ENCODE assay signal across 14 cellular contexts in genomic region chr16:69108069-69108904, GRCh38. TPM values are rescaled to one million over a fixed set of nuclear protein-coding genes. Genes with fewer than 3 reads are reported as not detected.
DNase-seq lines count a peak whose midpoint lies in the region; ATAC-seq and TF ChIP-seq lines count a peak whose summit lies in the region.
"Had no signal": no experiment of that assay in that cellular context is flagged by ENCODE, and none has a peak within 500 bp of the region (broad histone marks: within the 10 kb centered on the region; RNA-seq: fewer than 3 reads in every experiment).

No MANE protein-coding gene starts in this region.

- H2BK120ac ChIP-seq in IMR-90 (ENCODE audit: low read depth, low read length), result no peak overlapping the region

- no peak overlapping the region for H2BK15ac ChIP-seq in IMR-90 (ENCODE audit: low read depth, low read length)

- no peak overlapping the region for H3K18ac ChIP-seq in IMR-90 (ENCODE audit: low read depth, low read length)

- TF ChIP-seq CTCF in IMR-90 (conservative IDR thresholded peaks at IDR 0.05; ENCODE audit: low read depth, low read length) (no peak), epithelial cell of proximal tubule (conservative IDR thresholded peaks at IDR 0.05; ENCODE audit: low read depth, low read length) (no peak)

- POLR2A ChIA-PET in CD4-positive, alpha-beta memory T cell (lab: Charles Lee; ENCODE audit: partially characterized antibody), result interaction anchor here (0.8 kb wide), 2 partner anchors 90 to 587 kb away, joined by 3 read pairs; no protein-coding TSS in a partner anchor
- POLR2A ChIA-PET in IMR-90 (lab: Charles Lee; ENCODE audit: unreplicated experiment), result no interaction called here
- POLR2A ChIA-PET in naive thymus-derived CD8-positive, alpha-beta T cell (lab: Charles Lee), result no interaction called here

- H3K56ac ChIP-seq in IMR-90 (ENCODE audit: extremely low read depth, insufficient read depth, low read length), result no peak overlapping the region

- intact Hi-C loops in CD4-positive, alpha-beta memory T cell (cut with micrococcal nuclease), result no loop called here
- intact Hi-C loops in IMR-90 (cut with micrococcal nuclease), result no loop called here

- peak overlapping the region; percentile 10; the same call in 1 of the 2 replicates for H2AK5ac ChIP-seq in IMR-90 (ENCODE audit: low read depth, low read length)

- in situ Hi-C loops in IMR-90 (cut with MboI; ENCODE audit: low sequenced_read_pairs), result no loop called here

- no peak overlapping the region for H3K23ac ChIP-seq in IMR-90 (ENCODE audit: low read depth, low read length)

- H3K9me1 ChIP-seq in IMR-90 (ENCODE audit: insufficient read depth, low read length), result 0 out of 2 replicates have a peak, but pooled peaks cover 5% of the 10 kb centered on the region

- no peaks in the 10 kb centered on the region for H3K36me3 ChIP-seq in CD4-positive, alpha-beta memory T cell (ENCODE audit: insufficient read depth, low read length)
- peaks cover 10% of the 10 kb centered on the region for H3K36me3 ChIP-seq in IMR-90 (ENCODE audit: control insufficient read depth, insufficient read depth, low read length)

- ATAC-seq in IMR-90 (ENCODE audit: low read depth), result no peak
- no peak for ATAC-seq in naive thymus-derived CD8-positive, alpha-beta T cell
- no peak for ATAC-seq in HG03175 (IDR thresholded peaks at IDR 0.05; ENCODE audit: unreplicated experiment)
- ATAC-seq in stimulated activated naive CD8-positive, alpha-beta T cell treated with anti-CD3 and anti-CD28 coated beads, Interleukin-15, Interleukin-2, amounts not matched to agents 100 U/mL and 50 U/mL, for 24 hours, result no peak

- no peak overlapping the region for H4K8ac ChIP-seq in IMR-90 (ENCODE audit: low read depth in 2 of 2, low read length in 2 of 2)

- no peak for TF ChIP-seq POLR2A in IMR-90 (IDR thresholded peaks at IDR 0.05; ENCODE audit: low read depth, low read length)

- H2AFZ ChIP-seq in IMR-90 (replicated peaks; ENCODE audit: low read length, poor library complexity), result no peak overlapping the region

- no peak overlapping the region for H4K5ac ChIP-seq in IMR-90 (ENCODE audit: low read depth, low read length)

- H2BK5ac ChIP-seq in IMR-90 (ENCODE audit: low read depth, low read length, poor library complexity, severe bottlenecking), result no peak overlapping the region

- H3K14ac ChIP-seq in IMR-90 (replicated peaks; ENCODE audit: low read depth, low read length), result no peak overlapping the region

- TF ChIP-seq RAD21 in IMR-90 (IDR thresholded peaks at IDR 0.05; ENCODE audit: low read length), result no peak

- dilution Hi-C loops in IMR-90 (cut with HindIII; ENCODE audit: low sequenced_read_pairs, unreplicated experiment), result no loop called here

- H3K9me3 ChIP-seq in CD4-positive, alpha-beta memory T cell (ENCODE audit: control insufficient read depth in 1 of 2, low read length in 2 of 2), result no peaks in the 10 kb centered on the region
- no peaks in the 10 kb centered on the region for H3K9me3 ChIP-seq in IMR-90 (ENCODE audit: control insufficient read depth, insufficient read depth, low read length)

- no peak overlapping the region for H3K27ac Mint-ChIP-seq in CD4-positive, alpha-beta memory T cell
- H3K27ac Mint-ChIP-seq in naive thymus-derived CD8-positive, alpha-beta T cell, result no peak overlapping the region
- H3K27ac Mint-ChIP-seq: activated naive CD4-positive, alpha-beta T cell treated with anti-CD3 and anti-CD28 coated beads for 36 hours had no signal

- H3K4me1 Mint-ChIP-seq in CD4-positive, alpha-beta memory T cell, result peaks cover 5 to 27% (median 15%) of the 10 kb centered on the region in 4 donors
- peaks cover 8 to 31% (median 26%) of the 10 kb centered on the region in 4 donors for H3K4me1 Mint-ChIP-seq in naive thymus-derived CD8-positive, alpha-beta T cell

- no peak overlapping the region for H2BK20ac ChIP-seq in IMR-90 (ENCODE audit: low read depth, low read length)

- no peak overlapping the region for H3K4me3 ChIP-seq in CD4-positive, alpha-beta memory T cell (ENCODE audit: low read length in 2 of 2)
- H3K4me3 ChIP-seq in IMR-90 (ENCODE audit: insufficient read depth, low read depth, low read length) (no peak overlapping the region), epithelial cell of proximal tubule (ENCODE audit: low read depth, low read length) (peak overlapping the region; percentile 88)

- H3K27me3 Mint-ChIP-seq in CD4-positive, alpha-beta memory T cell, result peaks cover 16 to 25% of the 10 kb centered on the region in 2 donors
- H3K27me3 Mint-ChIP-seq in naive thymus-derived CD8-positive, alpha-beta T cell, result peaks cover 8 to 53% (median 26%) of the 10 kb centered on the region in 5 donors

- H3K9ac ChIP-seq in IMR-90 (ENCODE audit: low read depth, low read length), result no peak overlapping the region

- 60% methylated on average over 1 of the region's 8 CpGs; no CpG with 5 or more reads in 1 of the 2 experiments for WGBS in IMR-90 (ENCODE audit: extremely low coverage in 2 of 2, insufficient read length in 1 of 2), 2 experiments

- H3K4me1 ChIP-seq in CD4-positive, alpha-beta memory T cell (ENCODE audit: insufficient read depth, low read length), result peaks cover 19% of the 10 kb centered on the region
- peaks cover 4% of the 10 kb centered on the region; the same call in 1 of the 2 replicates for H3K4me1 ChIP-seq in IMR-90 (ENCODE audit: control insufficient read depth, insufficient read depth, low read length)

- no peaks in the 10 kb centered on the region for H3K9me3 Mint-ChIP-seq in CD4-positive, alpha-beta memory T cell
- H3K9me3 Mint-ChIP-seq in naive thymus-derived CD8-positive, alpha-beta T cell, result no peaks in the 10 kb centered on the region
- H3K9me3 Mint-ChIP-seq: activated naive CD4-positive, alpha-beta T cell treated with anti-CD3 and anti-CD28 coated beads for 36 hours had no signal

- H3K79me1 ChIP-seq in IMR-90 (ENCODE audit: low read depth in 1 of 2, low read length in 2 of 2), result peaks cover 0 to 17% of the 10 kb centered on the region in 2 experiments; a peak in 2 of 4 replicates

- H2AK9ac ChIP-seq in IMR-90 (replicated peaks; ENCODE audit: low read depth, low read length, poor library complexity), result peak overlapping the region; percentile 39

- H3K4me2 ChIP-seq in IMR-90 (ENCODE audit: low read depth, low read length), result no peak overlapping the region

- H3K27ac ChIP-seq in CD4-positive, alpha-beta memory T cell (ENCODE audit: low read depth, low read length), result no peak overlapping the region
- no peak overlapping the region for H3K27ac ChIP-seq in IMR-90 (ENCODE audit: insufficient read depth, low read length)

- H4K20me1 ChIP-seq in IMR-90 (ENCODE audit: insufficient read depth, low read length), result peaks cover 23% of the 10 kb centered on the region

- no TSS peak for BruUV-seq in IMR-90 (replicated peaks; lab: Mats Ljungman, UMichigan)

- H3K36me3 Mint-ChIP-seq in CD4-positive, alpha-beta memory T cell, result peaks cover 21 to 26% of the 10 kb centered on the region in 2 donors
- peaks cover 0 to 42% (median 22%) of the 10 kb centered on the region in 3 donors for H3K36me3 Mint-ChIP-seq in naive thymus-derived CD8-positive, alpha-beta T cell

- H4K91ac ChIP-seq in IMR-90 (ENCODE audit: insufficient read depth, low read depth, low read length), result no peak overlapping the region

- H3K4me3 Mint-ChIP-seq in CD4-positive, alpha-beta memory T cell, result peak overlapping the region in 5 of 8 donors; percentile 25 to 60 (median 39)
- peak overlapping the region in 8 of 10 donors; percentile 28 to 68 (median 47) for H3K4me3 Mint-ChIP-seq in naive thymus-derived CD8-positive, alpha-beta T cell
- H3K4me3 Mint-ChIP-seq: activated naive CD4-positive, alpha-beta T cell treated with anti-CD3 and anti-CD28 coated beads for 36 hours had no signal

- no peak for DNase-seq in CD4-positive, alpha-beta memory T cell
- DNase-seq in IMR-90 (no peak), epithelial cell of proximal tubule (ENCODE audit: low read depth) (no peak), NCI-H146 (lab: John Stamatoyannopoulos, UW) (no peak)
- no peak for DNase-seq in naive thymus-derived CD8-positive, alpha-beta T cell
- no peak for DNase-seq in activated T-cell treated with anti-CD3 and anti-CD28 coated beads, Interleukin-2, amount 50 U/mL, for 1 hour
- DNase-seq in stimulated activated naive CD8-positive, alpha-beta T cell treated with anti-CD3 and anti-CD28 coated beads, Interleukin-15, Interleukin-2, amounts not matched to agents 100 U/mL and 50 U/mL, for 24 hours, result no peak
- DNase-seq: activated CD4-positive, alpha-beta T cell treated with anti-CD3 and anti-CD28 coated beads for 48 hours; activated naive CD4-positive, alpha-beta T cell treated with anti-CD3 and anti-CD28 coated beads for 36 hours; effector CD8-positive, alpha-beta T cell; islet precursor cell; NCI-H2029; SIG-M5 had no signal

- CTCF ChIA-PET in CD4-positive, alpha-beta memory T cell (lab: Charles Lee; ENCODE audit: partially characterized antibody), result interaction anchor here (1.2 to 1.4 kb wide), 2 partner anchors 9 to 15 kb away, joined by 3 to 7 read pairs; no protein-coding TSS in a partner anchor
- CTCF ChIA-PET in IMR-90 (lab: Yijun Ruan, JAX), result no interaction called here

- H3K27me3 ChIP-seq in CD4-positive, alpha-beta memory T cell (ENCODE audit: insufficient read depth, low read length), result peaks cover 15% of the 10 kb centered on the region
- no peaks in the 10 kb centered on the region for H3K27me3 ChIP-seq in IMR-90 (ENCODE audit: control insufficient read depth, insufficient read depth, low read length)

- no peak overlapping the region for H3K4ac ChIP-seq in IMR-90 (ENCODE audit: low read depth, low read length)

RNA-seq across cellular contexts. Expression of gene HAS3, which starts 2.8 kb away (rescaled TPM):
- 1 to 10 TPM; 2.7 to 3.3 TPM for total RNA-seq in CD4-positive, alpha-beta memory T cell
- under 1 TPM in 1 of 2 donors, not detected in 1; 0.07 TPM for polyA plus RNA-seq in CD4-positive, alpha-beta memory T cell
- total RNA-seq in IMR-90 (2012; rRNA removed) (0.28 and 0.36 TPM in 2 replicates), epithelial cell of proximal tubule (14.0 and 16.4 TPM in 2 replicates)
- 0.73 and 0.97 TPM in 2 replicates for polyA plus RNA-seq in IMR-90 (2012; rRNA removed)
- 0.37 and 0.90 TPM in 2 replicates for polyA plus RNA-seq in IMR-90 (2012; cell fraction: cytosol; rRNA removed)
- 2.4 and 3.3 TPM in 2 replicates for polyA plus RNA-seq in IMR-90 (2012; cell fraction: nucleus; rRNA removed; ENCODE audit: low replicate concordance)
- total RNA-seq in naive thymus-derived CD8-positive, alpha-beta T cell, result 1 to 10 TPM; 3.4 to 4.0 TPM
- polyA plus RNA-seq in naive thymus-derived CD8-positive, alpha-beta T cell, result under 1 TPM; 0.07 to 0.55 (median 0.11) TPM

RNA-seq across cellular contexts. Expression of gene CHTF8, which starts 24.1 kb away (rescaled TPM):
- 100 to 1,000 TPM; 141 TPM for total RNA-seq in CD4-positive, alpha-beta memory T cell
- polyA plus RNA-seq in CD4-positive, alpha-beta memory T cell, result 100 to 1,000 TPM; 160 to 231 TPM
- total RNA-seq in IMR-90 (2012; rRNA removed) (40.8 and 47.1 TPM in 2 replicates), epithelial cell of proximal tubule (47.4 and 53.7 TPM in 2 replicates)
- 95.6 and 122 TPM in 2 replicates for polyA plus RNA-seq in IMR-90 (2012; rRNA removed)
- polyA plus RNA-seq in IMR-90 (2012; cell fraction: cytosol; rRNA removed), result 40.0 and 73.4 TPM in 2 replicates
- 40.8 and 52.9 TPM in 2 replicates for polyA plus RNA-seq in IMR-90 (2012; cell fraction: nucleus; rRNA removed; ENCODE audit: low replicate concordance)
- 100 to 1,000 TPM; 126 to 137 TPM for total RNA-seq in naive thymus-derived CD8-positive, alpha-beta T cell
- 100 to 1,000 TPM; 165 to 192 (median 184) TPM for polyA plus RNA-seq in naive thymus-derived CD8-positive, alpha-beta T cell

RNA-seq across cellular contexts. Expression of gene UTP4, which starts 24.2 kb away (rescaled TPM):
- total RNA-seq in CD4-positive, alpha-beta memory T cell, result 10 to 100 TPM; 36.9 to 37.0 TPM
- 10 to 100 TPM; 64.8 to 96.5 TPM for polyA plus RNA-seq in CD4-positive, alpha-beta memory T cell
- 30.0 and 32.1 TPM in 2 replicates for total RNA-seq in IMR-90 (2012; rRNA removed)
- 60.3 and 61.8 TPM in 2 replicates for polyA plus RNA-seq in IMR-90 (2012; rRNA removed)
- 24.3 and 27.2 TPM in 2 replicates for polyA plus RNA-seq in IMR-90 (2012; cell fraction: cytosol; rRNA removed)
- polyA plus RNA-seq in IMR-90 (2012; cell fraction: nucleus; rRNA removed; ENCODE audit: low replicate concordance), result 43.2 and 50.8 TPM in 2 replicates
- total RNA-seq in epithelial cell of proximal tubule, result 16.3 and 41.0 TPM in 2 replicates
- total RNA-seq in naive thymus-derived CD8-positive, alpha-beta T cell, result 10 to 100 TPM; 41.8 to 44.5 TPM
- polyA plus RNA-seq in naive thymus-derived CD8-positive, alpha-beta T cell, result 10 to 100 TPM; 72.4 to 77.6 (median 72.8) TPM
